Comparison of ENCODE assay signal across 8 cellular contexts in genomic region chr11:19441752-19442553, GRCh38.
DNase-seq lines count a peak whose midpoint lies in the region; ATAC-seq, FAIRE-seq and TF ChIP-seq lines count a peak whose summit lies in the region.

No MANE protein-coding gene starts in this region.

- H3K27ac Mint-ChIP-seq in MCF 10A (ENCODE audit: low read depth, unreplicated experiment), result peak overlapping the region; percentile 35

- no peaks in the 10 kb centered on the region for H3K36me3 Mint-ChIP-seq in MCF 10A (ENCODE audit: insufficient read depth, unreplicated experiment)

- POLR2A ChIA-PET in MCF 10A (lab: Yijun Ruan, JAX), result interaction anchor here (1.4 kb wide), 1 partner anchor 94 kb away, joined by 3 read pairs; no protein-coding TSS in a partner anchor

- FAIRE-seq in bronchial epithelial cell (lab: Jason Lieb, UNC) (peak; percentile 91), frontal cortex (lab: Jason Lieb, UNC) (no peak)

- no peaks in the 10 kb centered on the region for H3K9me3 Mint-ChIP-seq in MCF 10A (ENCODE audit: unreplicated experiment)

- no peak overlapping the region for H3K4me3 ChIP-seq in breast epithelium
- H3K4me3 ChIP-seq in bronchial epithelial cell (ENCODE audit: low read depth, low read length), result no peak overlapping the region

- no peak for TF ChIP-seq POLR2A in breast epithelium (IDR thresholded peaks at IDR 0.05)

- no peaks in the 10 kb centered on the region for H3K4me1 ChIP-seq in breast epithelium

- DNase-seq in MCF 10A (ENCODE audit: unreplicated experiment), result peak; percentile 94
- no peak for DNase-seq in breast epithelium (ENCODE audit: low spot score in 2 of 2)
- DNase-seq in NCI-H460 (ENCODE audit: extremely low read depth, low read depth), result peak; percentile 49
- DNase-seq in bronchial epithelial cell (ENCODE audit: low read depth), result peak; percentile 99
- peak; percentile 93 for DNase-seq in non-pigmented ciliary epithelial cell (ENCODE audit: low read depth)
- DNase-seq in frontal cortex (ENCODE audit: low spot score in 2 of 2), result no peak
- no peak for DNase-seq in T-helper 9 cell

- H3K36me3 ChIP-seq in breast epithelium, result no peaks in the 10 kb centered on the region
- H3K36me3 ChIP-seq in bronchial epithelial cell (ENCODE audit: control insufficient read depth, insufficient read depth, low read length), result no peaks in the 10 kb centered on the region

- peak; percentile 95 for ATAC-seq in HG02852 (IDR thresholded peaks at IDR 0.05; ENCODE audit: unreplicated experiment)

- H3K4me3 Mint-ChIP-seq in MCF 10A (ENCODE audit: unreplicated experiment), result peak overlapping the region; percentile 28

- H3K27me3 ChIP-seq in breast epithelium (no peaks in the 10 kb centered on the region), bronchial epithelial cell (ENCODE audit: control insufficient read depth, insufficient read depth, low read length) (peaks cover 3% of the 10 kb centered on the region)

- BruUV-seq in MCF 10A (replicated peaks; lab: Mats Ljungman, UMichigan), result no TSS peak

- H3K27ac ChIP-seq in breast epithelium, result no peak overlapping the region

- peaks cover 11% of the 10 kb centered on the region for H3K27me3 Mint-ChIP-seq in MCF 10A (ENCODE audit: insufficient read depth, unreplicated experiment)

- TF ChIP-seq CTCF in MCF 10A (IDR thresholded peaks at IDR 0.05; ENCODE audit: unreplicated experiment), result no peak
- TF ChIP-seq CTCF in breast epithelium (IDR thresholded peaks at IDR 0.05), result no peak
- TF ChIP-seq CTCF in bronchial epithelial cell (IDR thresholded peaks at IDR 0.05; ENCODE audit: insufficient read depth, low read length, severe bottlenecking), result no peak

- no peaks in the 10 kb centered on the region for H3K9me3 ChIP-seq in breast epithelium

- CTCF ChIA-PET in MCF 10A (lab: Yijun Ruan, JAX), result interaction anchor here (0.7 to 1.5 kb wide), 2 partner anchors 127 to 164 kb away, joined by 3 read pairs; no protein-coding TSS in a partner anchor

- intact Hi-C loops in MCF 10A (cut with micrococcal nuclease), result no loop called here
- intact Hi-C loops in breast epithelium (cut with DNase I; ENCODE audit: low total_unique reads), result no loop called here

- peaks cover 33% of the 10 kb centered on the region for H3K4me1 Mint-ChIP-seq in MCF 10A (ENCODE audit: insufficient read depth, unreplicated experiment)

Comparison
In these comparisons a context has a peak if more than half of its experiments do, and no peak if none do; other contexts are left out.
1. DNase-seq: peak in MCF 10A (single experiment), NCI-H460 (single experiment), bronchial epithelial cell (single experiment) and non-pigmented ciliary epithelial cell (single experiment); none in breast epithelium (0 of 2), frontal cortex (0 of 2) and T-helper 9 cell (single experiment).